In genomic region chr12:750356-751191, GRCh38 we compare ENCODE assay signal across 8 cellular contexts. TPM values are rescaled to one million over a fixed set of nuclear protein-coding genes. Genes with fewer than 3 reads are reported as not detected.
DNase-seq lines count a peak whose midpoint lies in the region; ATAC-seq lines count a peak whose summit lies in the region.

No MANE protein-coding gene starts in this region.

- DNase-seq in NCI-H2107 treated with DMSO at 0.1 percent for 48 hours (lab: John Stamatoyannopoulos, UW; ENCODE audit: unreplicated experiment) (peak; percentile 52), NCI-H2107 (lab: John Stamatoyannopoulos, UW) (no peak), SJCRH30 (peak in 1 of 2 experiments; percentile 33)
- DNase-seq in activated CD4-positive, CD25-positive, alpha-beta regulatory T cell (lab: John Stamatoyannopoulos, UW) = no peak

- H3K27ac ChIP-seq in SJCRH30 (peak overlapping the region; percentile 92), iPS-18a (ENCODE audit: low read length) (no peak overlapping the region), temporal lobe (ENCODE audit: low read depth, low read length) (peak overlapping the region; percentile 95)

- H3K27me3 ChIP-seq in SJCRH30 (no peaks in the 10 kb centered on the region), iPS-18a (ENCODE audit: control insufficient read depth, insufficient read depth, low read length) (no peaks in the 10 kb centered on the region)

- H3K9me3 ChIP-seq in SJCRH30 (replicated peaks) (no peaks in the 10 kb centered on the region), iPS-18a (ENCODE audit: control insufficient read depth, low read depth, low read length) (no peaks in the 10 kb centered on the region)

- H3K36me3 ChIP-seq in SJCRH30 (peaks cover 2% of the 10 kb centered on the region; the same call in 1 of the 2 replicates), iPS-18a (ENCODE audit: control insufficient read depth, low read depth, low read length) (no peaks in the 10 kb centered on the region)

- ATAC-seq in GM19351 (IDR thresholded peaks at IDR 0.05; ENCODE audit: unreplicated experiment) (no peak), HG03139 (IDR thresholded peaks at IDR 0.05; ENCODE audit: unreplicated experiment) (no peak)

- H3K9ac ChIP-seq in iPS-18a (ENCODE audit: low read length) = peak overlapping the region; percentile 80

- peaks cover 5% of the 10 kb centered on the region for H3K4me1 ChIP-seq in SJCRH30
- peaks cover 17% of the 10 kb centered on the region for H3K4me1 ChIP-seq in iPS-18a (ENCODE audit: control insufficient read depth, low read depth, low read length)

- peak overlapping the region; percentile 92 for H3K4me3 ChIP-seq in SJCRH30
- H3K4me3 ChIP-seq in iPS-18a (ENCODE audit: low read length) = peak overlapping the region; percentile 76

RNA-seq across cellular contexts. Expression of gene WNK1, which starts 1.8 kb away (rescaled TPM):
- 83.3 and 88.8 TPM in 2 replicates for total RNA-seq in SJCRH30 (2014; rRNA removed; shearing (Covaris generic))
- total RNA-seq in temporal lobe = 93.7 TPM
